In genomic region chr12:66644151-66644550, GRCh38 we compare ENCODE assay signal across 28 cellular contexts. TPM values are rescaled to one million over a fixed set of nuclear protein-coding genes. Genes with fewer than 3 reads are reported as not detected.
"Had no signal": no experiment of that assay in that cellular context is flagged by ENCODE, and none has a peak within 500 bp of the region (broad histone marks: within the 10 kb centered on the region; RNA-seq: fewer than 3 reads in every experiment).

No MANE protein-coding gene starts in this region.

- H3K4me1 ChIP-seq: colonic mucosa, esophagus muscularis mucosa, gastrocnemius medialis, gastroesophageal sphincter, heart left ventricle, heart right ventricle had no signal

- H2AFZ ChIP-seq: hepatocyte had no signal

- H3K27ac Mint-ChIP-seq: dendritic cell treated with granulocyte-macrophage colony-stimulating factor and Interleukin-4, amounts not matched to agents 40 ng/mL and 50 ng/mL, for 4 days; effector memory CD8-positive, alpha-beta T cell; endodermal cell had no signal

- H3K27me3 ChIP-seq: colonic mucosa, dorsolateral prefrontal cortex, esophagus muscularis mucosa, foreskin keratinocyte, gastrocnemius medialis, gastroesophageal sphincter, heart left ventricle, heart right ventricle, hepatocyte had no signal

- DNase-seq: colonic mucosa; cortex of kidney; dermis blood vessel endothelial cell; dorsolateral prefrontal cortex; effector CD4-positive, alpha-beta T cell; effector CD8-positive, alpha-beta T cell; effector memory CD4-positive, alpha-beta T cell; effector memory CD8-positive, alpha-beta T cell; endodermal cell; erythroblast; esophagus squamous epithelium; foreskin keratinocyte; gastrocnemius medialis; glutamatergic neuron; head of caudate nucleus; heart left ventricle; heart right ventricle; hippocampal formation had no signal

- H3K4me3 ChIP-seq: colonic mucosa, coronary artery, dorsolateral prefrontal cortex, esophagus muscularis mucosa, esophagus squamous epithelium, gastrocnemius medialis, gastroesophageal sphincter, heart left ventricle, heart right ventricle, hepatocyte had no signal

- FAIRE-seq: endometrium, endothelial cell of umbilical vein, frontal cortex had no signal

- H3K27ac ChIP-seq: colonic mucosa, coronary artery, dorsolateral prefrontal cortex, epithelial cell of prostate, esophagus muscularis mucosa, esophagus squamous epithelium, foreskin keratinocyte, gastrocnemius medialis, gastroesophageal sphincter, heart left ventricle, heart right ventricle, hepatocyte had no signal

- H3K79me2 ChIP-seq: hepatocyte had no signal

- H3K9me3 ChIP-seq: colonic mucosa, esophagus muscularis mucosa, esophagus squamous epithelium, gastrocnemius medialis, gastroesophageal sphincter, heart left ventricle, heart right ventricle had no signal

- H3K4me3 Mint-ChIP-seq: dendritic cell treated with granulocyte-macrophage colony-stimulating factor and Interleukin-4, amounts not matched to agents 40 ng/mL and 50 ng/mL, for 4 days; effector memory CD8-positive, alpha-beta T cell; endodermal cell had no signal

- H3K4me2 ChIP-seq: hepatocyte had no signal

- H3K9me3 Mint-ChIP-seq: dendritic cell treated with granulocyte-macrophage colony-stimulating factor and Interleukin-4, amounts not matched to agents 40 ng/mL and 50 ng/mL, for 4 days; effector memory CD8-positive, alpha-beta T cell; endodermal cell had no signal

- H3K36me3 ChIP-seq: colonic mucosa, esophagus muscularis mucosa, esophagus squamous epithelium, gastrocnemius medialis, gastroesophageal sphincter, heart left ventricle, heart right ventricle had no signal

- H3K27me3 Mint-ChIP-seq: dendritic cell treated with granulocyte-macrophage colony-stimulating factor and Interleukin-4, amounts not matched to agents 40 ng/mL and 50 ng/mL, for 4 days had no signal

RNA-seq across cellular contexts. Expression of gene GRIP1, which starts 34.7 kb away (rescaled TPM):
- total RNA-seq: fibroblast of lung had no signal
